ENCODE assay signal across 9 cellular contexts in genomic region chr10:79292789-79293746, GRCh38. TPM values are rescaled to one million over a fixed set of nuclear protein-coding genes. Genes with fewer than 3 reads are reported as not detected.
DNase-seq lines count a peak whose midpoint lies in the region; ATAC-seq, FAIRE-seq and TF ChIP-seq lines count a peak whose summit lies in the region.
"Had no signal": no experiment of that assay in that cellular context is flagged by ENCODE, and none has a peak within 500 bp of the region (broad histone marks: within the 10 kb centered on the region; RNA-seq: fewer than 3 reads in every experiment).

No MANE protein-coding gene starts in this region.

- no peaks in the 10 kb centered on the region for H3K9me3 Mint-ChIP-seq in type B pancreatic cell
- H3K9me3 Mint-ChIP-seq: immature natural killer cell had no signal

- WGBS in adrenal gland, 4 donors, result 70 to 80% (median 76%) methylated on average over 10 to 24 of the region's 24 CpGs

- no peak for FAIRE-seq in kidney (lab: Jason Lieb, UNC)

- DNase-seq in EH (ENCODE audit: low read depth) (peak; percentile 40), MV-4-11 (lab: John Stamatoyannopoulos, UW) (peak; percentile 39), adrenal gland (peak in 1 of 7 donors; percentile 45), kidney (no peak), type B pancreatic cell (ENCODE audit: extremely low spot score, unreplicated experiment) (no peak), GM19240 (ENCODE audit: insufficient read length, low spot score) (no peak), T1000 (lab: John Stamatoyannopoulos, UW) (no peak)

- H3K36me3 ChIP-seq in adrenal gland (replicated peaks in 1 of 2) (peaks cover 0 to 76% of the 10 kb centered on the region in 2 donors), kidney (ENCODE audit: control insufficient read depth in 1 of 2, insufficient read depth in 2 of 2, low read length in 2 of 2) (peaks cover 20 to 67% of the 10 kb centered on the region in 2 donors)

- no peaks in the 10 kb centered on the region for H3K9me3 ChIP-seq in adrenal gland (replicated peaks in 1 of 3)
- no peaks in the 10 kb centered on the region for H3K9me3 ChIP-seq in kidney (ENCODE audit: control insufficient read depth in 1 of 2, low read length in 2 of 2)

- H3K27me3 ChIP-seq in adrenal gland, result no peaks in the 10 kb centered on the region

- peaks cover 30% of the 10 kb centered on the region for H3K36me3 Mint-ChIP-seq in type B pancreatic cell

- intact Hi-C loops in adrenal gland (cut with DNase I) (no loop called here), kidney (cut with DNase I) (no loop called here)

- ATAC-seq in GM21576 (IDR thresholded peaks at IDR 0.05; ENCODE audit: unreplicated experiment), result no peak

- H3K27me3 Mint-ChIP-seq in type B pancreatic cell, result no peaks in the 10 kb centered on the region

- H3K9ac ChIP-seq in kidney (ENCODE audit: low read length in 2 of 2), result no peak overlapping the region

- peaks cover 0 to 7% of the 10 kb centered on the region in 2 donors for H3K4me1 ChIP-seq in adrenal gland (replicated peaks in 1 of 2)
- no peaks in the 10 kb centered on the region for H3K4me1 ChIP-seq in kidney (ENCODE audit: control insufficient read depth in 1 of 2, insufficient read depth in 1 of 2, low read depth in 1 of 2, low read length in 2 of 2)

- H3K4me3 Mint-ChIP-seq in type B pancreatic cell, result no peak overlapping the region

- H3K27ac ChIP-seq in adrenal gland, result peak overlapping the region; percentile 7 to 81 (median 50)
- no peak overlapping the region for H3K27ac ChIP-seq in kidney (ENCODE audit: low read depth in 2 of 2, low read length in 2 of 2)

- H3K4me3 ChIP-seq in adrenal gland (no peak overlapping the region), kidney (ENCODE audit: low read length in 2 of 2) (no peak overlapping the region)

- peak overlapping the region; percentile 56 for H3K27ac Mint-ChIP-seq in type B pancreatic cell

- no peak for TF ChIP-seq POLR2A in adrenal gland (IDR thresholded peaks at IDR 0.05)

- no peaks in the 10 kb centered on the region for H3K4me1 Mint-ChIP-seq in type B pancreatic cell (ENCODE audit: unreplicated experiment)

- TF ChIP-seq CTCF in adrenal gland (IDR thresholded peaks at IDR 0.05) (peak; percentile 25 to 40 (median 31)), kidney (IDR thresholded peaks at IDR 0.05; ENCODE audit: borderline replicate concordance, extremely low read depth, insufficient read depth) (peak; percentile 33), type B pancreatic cell (conservative IDR thresholded peaks at IDR 0.05) (peak; percentile 59)

RNA-seq across cellular contexts. Expression of gene PPIF, which starts 54.2 kb away (rescaled TPM):
- total RNA-seq in adrenal gland (100 to 1,000 TPM; 179 to 619 (median 259) TPM), kidney (36.7 TPM), type B pancreatic cell (ENCODE audit: low replicate concordance) (67.5 and 91.3 TPM in 2 replicates)
- polyA plus RNA-seq in adrenal gland (100 to 1,000 TPM in 1 of 3 donors, 10 to 100 TPM in 2; 43.8 to 564 (median 74.3) TPM), kidney (ENCODE audit: insufficient read depth, low read depth, low replicate concordance) (120 TPM)

Comparison
In these comparisons a context has a peak if more than half of its experiments do, and no peak if none do; other contexts are left out.
1. DNase-seq: peak in EH (single experiment) and MV-4-11 (single experiment); none in kidney (single experiment), type B pancreatic cell (single experiment), GM19240 (single experiment) and T1000 (single experiment).
2. H3K27ac ChIP-seq: peak in adrenal gland (5 of 5); none in kidney (0 of 2).
3. Peak in every context shown above with its lines, with median percentiles within 50 percentile points of each other: CTCF ChIP-seq.